Comparison of ENCODE assay signal across 24 cellular contexts in genomic region chr4:131638776-131639175, GRCh38.
"Had no signal": no experiment of that assay in that cellular context is flagged by ENCODE, and none has a peak within 500 bp of the region (broad histone marks: within the 10 kb centered on the region; RNA-seq: fewer than 3 reads in every experiment).

No MANE protein-coding gene starts in this region.

- H3K36me3 ChIP-seq: gastroesophageal sphincter, heart left ventricle, left lung, lower lobe of right lung, ovary, sigmoid colon, spleen, thoracic aorta, tibial nerve, upper lobe of left lung had no signal

- H3K4me3 ChIP-seq: gastroesophageal sphincter, heart left ventricle, hepatocyte, left lung, lower lobe of right lung, ovary, psoas muscle, sigmoid colon, spleen, thoracic aorta, tibial nerve, upper lobe of left lung had no signal

- H3K4me2 ChIP-seq: hepatocyte had no signal

- H2AFZ ChIP-seq: hepatocyte had no signal

- H3K4me1 Mint-ChIP-seq: central memory CD8-positive, alpha-beta T cell; natural killer cell; stimulated activated naive B cell treated with anti-CD40 and anti-IgM and Interleukin-4, amounts not matched to agents 10 μg/mL and 1 μg/mL and 100 μg/mL, for 72 hours had no signal

- H3K27me3 Mint-ChIP-seq: central memory CD8-positive, alpha-beta T cell; effector memory CD8-positive, alpha-beta T cell; stimulated activated naive B cell treated with anti-CD40 and anti-IgM and Interleukin-4, amounts not matched to agents 10 μg/mL and 1 μg/mL and 100 μg/mL, for 72 hours; stimulated activated naive CD8-positive, alpha-beta T cell treated with anti-CD3 and anti-CD28 coated beads, Interleukin-15, Interleukin-2, amounts not matched to agents 100 ng/mL and 50 ng/mL, for 24 hours had no signal

- H3K27ac Mint-ChIP-seq: effector memory CD8-positive, alpha-beta T cell; natural killer cell; stimulated activated naive B cell treated with anti-CD40 and anti-IgM and Interleukin-4, amounts not matched to agents 10 μg/mL and 1 μg/mL and 100 μg/mL, for 72 hours; stimulated activated naive CD8-positive, alpha-beta T cell treated with anti-CD3 and anti-CD28 coated beads, Interleukin-15, Interleukin-2, amounts not matched to agents 100 ng/mL and 50 ng/mL, for 24 hours had no signal

- H3K27me3 ChIP-seq: foreskin keratinocyte, gastroesophageal sphincter, heart left ventricle, hepatocyte, left lung, ovary, sigmoid colon, spleen, tibial nerve, upper lobe of left lung had no signal

- H3K9me3 ChIP-seq: lower lobe of right lung, ovary, sigmoid colon, thoracic aorta, tibial nerve, upper lobe of left lung had no signal

- H3K4me1 ChIP-seq: foreskin keratinocyte, gastroesophageal sphincter, heart left ventricle, left lung, lower lobe of right lung, psoas muscle, sigmoid colon, spleen, tibial nerve, upper lobe of left lung had no signal

- ATAC-seq: effector memory CD8-positive, alpha-beta T cell; foreskin keratinocyte; gastroesophageal sphincter; heart left ventricle; left cardiac atrium; left lung; lower lobe of right lung; natural killer cell; psoas muscle; right cardiac atrium; stimulated activated naive B cell treated with anti-CD40 and anti-IgM and Interleukin-4, amounts not matched to agents 10 μg/mL and 1 μg/mL and 100 μg/mL, for 72 hours had no signal

- H3K4me3 Mint-ChIP-seq: central memory CD8-positive, alpha-beta T cell; effector memory CD8-positive, alpha-beta T cell; natural killer cell; stimulated activated naive B cell treated with anti-CD40 and anti-IgM and Interleukin-4, amounts not matched to agents 10 μg/mL and 1 μg/mL and 100 μg/mL, for 72 hours; stimulated activated naive CD8-positive, alpha-beta T cell treated with anti-CD3 and anti-CD28 coated beads, Interleukin-15, Interleukin-2, amounts not matched to agents 100 ng/mL and 50 ng/mL, for 24 hours had no signal

- H3K27ac ChIP-seq: foreskin keratinocyte, gastroesophageal sphincter, heart left ventricle, hepatocyte, left lung, lower lobe of right lung, ovary, psoas muscle, sigmoid colon, spleen, thoracic aorta, tibial nerve, upper lobe of left lung had no signal

- H3K36me3 Mint-ChIP-seq: stimulated activated naive B cell treated with anti-CD40 and anti-IgM and Interleukin-4, amounts not matched to agents 10 μg/mL and 1 μg/mL and 100 μg/mL, for 72 hours had no signal

- DNase-seq: cortex of kidney; effector memory CD8-positive, alpha-beta T cell; foreskin keratinocyte; heart left ventricle; left cardiac atrium; left lung; lower lobe of right lung; natural killer cell; occipital lobe; ovary; posterior cingulate gyrus; psoas muscle; right cardiac atrium; sigmoid colon; spleen; stimulated activated CD4-positive, alpha-beta T cell treated with anti-CD3 and anti-CD28 coated beads, Interleukin-2, amount 100 ng/mL, for 48 hours; stimulated activated naive B cell treated with anti-CD40 and anti-IgM and Interleukin-4, amounts not matched to agents 10 μg/mL and 1 μg/mL and 100 μg/mL, for 72 hours; upper lobe of left lung had no signal
